ENCODE assay signal across 1 cellular context in genomic region chr17:673200-673681, GRCh38.
TF ChIP-seq lines count a peak whose summit lies in the region.

No MANE protein-coding gene starts in this region.

TF ChIP-seq in HepG2, 621 proteins besides CTCF, POLR2A, EP300 and RAD21:
- TF ChIP-seq RFX1 (IDR thresholded peaks at IDR 0.05): peak; percentile 10; the same call in 1 of the 2 replicates
- TF ChIP-seq TMF1 (CRISPR knock-in tag; IDR thresholded peaks at IDR 0.05; ENCODE audit: low read depth): no peak
- no peak for TF ChIP-seq ZNF75D (CRISPR knock-in tag; IDR thresholded peaks at IDR 0.05; ENCODE audit: borderline replicate concordance)
- no peak for TF ChIP-seq KDM6A (CRISPR knock-in tag; IDR thresholded peaks at IDR 0.05; ENCODE audit: low read depth)
